14 cellular contexts compared by ENCODE assay signal in the genomic region with DNA sequence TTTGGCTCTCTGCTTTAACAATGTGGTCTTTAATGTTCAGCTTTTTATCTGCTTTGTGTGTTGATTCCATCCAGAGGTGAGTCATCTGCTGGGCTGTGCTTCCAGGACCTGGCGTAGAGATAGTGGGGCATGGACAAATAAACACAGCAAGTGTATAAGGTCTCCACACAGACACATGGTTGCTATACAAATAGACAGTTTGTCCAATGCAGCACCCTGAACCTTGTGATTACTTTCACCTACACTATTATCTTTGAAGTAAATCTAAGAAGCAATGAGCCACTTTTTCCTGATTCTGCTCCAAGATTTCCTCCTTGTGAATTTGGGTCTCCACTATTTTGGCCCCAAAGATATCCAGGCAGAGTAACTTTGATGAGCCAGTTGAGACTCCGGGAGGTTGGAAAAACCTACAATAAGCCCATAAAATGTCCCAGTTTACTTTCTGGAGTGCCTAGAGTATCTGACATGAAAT. TPM values are rescaled to one million over a fixed set of nuclear protein-coding genes. Genes with fewer than 3 reads are reported as not detected.
DNase-seq lines count a peak whose midpoint lies in the region; ATAC-seq and TF ChIP-seq lines count a peak whose summit lies in the region.
"Had no signal": no experiment of that assay in that cellular context is flagged by ENCODE, and none has a peak within 500 bp of the region (broad histone marks: within the 10 kb centered on the region; RNA-seq: fewer than 3 reads in every experiment).

No MANE protein-coding gene starts in this region.

- ATAC-seq in gastrocnemius medialis (peak; percentile 32 to 62), GM21737 (IDR thresholded peaks at IDR 0.05; ENCODE audit: unreplicated experiment) (no peak)
- ATAC-seq: stimulated activated naive CD8-positive, alpha-beta T cell treated with anti-CD3 and anti-CD28 coated beads, Interleukin-15, Interleukin-2, amounts not matched to agents 100 U/mL and 50 U/mL, for 24 hours had no signal

- H3K4me1 ChIP-seq in HEK293 (ENCODE audit: control insufficient read depth, insufficient read depth, low read length) (peaks cover 14% of the 10 kb centered on the region), adrenal gland (replicated peaks in 1 of 2) (peaks cover 3 to 27% of the 10 kb centered on the region in 2 donors), gastrocnemius medialis (peaks cover 45 to 88% of the 10 kb centered on the region in 2 donors)

- no peak for TF ChIP-seq CTCF in HEK293 (tag by site-specific recombination; IDR thresholded peaks at IDR 0.05)
- no peak for TF ChIP-seq CTCF in adrenal gland (IDR thresholded peaks at IDR 0.05)
- TF ChIP-seq CTCF in gastrocnemius medialis (IDR thresholded peaks at IDR 0.05 in 4 of 5, conservative IDR thresholded peaks at IDR 0.05 in 1 of 5) = no peak
- TF ChIP-seq CTCF in GM10248 (IDR thresholded peaks at IDR 0.05; ENCODE audit: control extremely low read depth, extremely low read depth, low read depth, missing control alignments) = no peak

- H3K27ac ChIP-seq in HEK293 (ENCODE audit: extremely low read depth, low read depth, low read length) (peak overlapping the region; percentile 19), adrenal gland (peak overlapping the region in 1 of 5 donors; percentile 21), gastrocnemius medialis (peak overlapping the region; percentile 84 to 99 (median 90))

- WGBS in adrenal gland, 4 donors = 52 to 62% (median 55%) methylated on average over 2 of the region's 2 CpGs

- H3K36me3 ChIP-seq in HEK293 (ENCODE audit: control insufficient read depth in 2 of 2, insufficient read depth in 1 of 2, low read length in 2 of 2) (no peaks in the 10 kb centered on the region), adrenal gland (replicated peaks in 1 of 2) (no peaks in the 10 kb centered on the region), gastrocnemius medialis (no peaks in the 10 kb centered on the region)

- TF ChIP-seq POLR2A in adrenal gland (IDR thresholded peaks at IDR 0.05) (no peak), gastrocnemius medialis (IDR thresholded peaks at IDR 0.05) (peak; percentile 36 to 57)

- H3K4me3 ChIP-seq in HEK293 (ENCODE audit: low read depth, low read length) = no peak overlapping the region
- no peak overlapping the region for H3K4me3 ChIP-seq in adrenal gland
- H3K4me3 ChIP-seq in gastrocnemius medialis = peak overlapping the region in 2 of 4 donors; percentile 37 to 45

- no peaks in the 10 kb centered on the region for H3K27me3 ChIP-seq in adrenal gland
- H3K27me3 ChIP-seq in gastrocnemius medialis = no peaks in the 10 kb centered on the region

- DNase-seq in adrenal gland = peak; percentile 33 to 67 (median 47)
- DNase-seq in hepatic stellate cell (ENCODE audit: low spot score) = peak; percentile 7
- DNase-seq in gastrocnemius medialis = peak; percentile 75 to 78
- DNase-seq in 8988T = no peak
- DNase-seq in middle frontal gyrus (ENCODE audit: extremely low spot score, low spot score) = no peak
- no peak for DNase-seq in GM10248 (ENCODE audit: extremely low spot score)
- DNase-seq: activated CD4-positive, alpha-beta T cell treated with anti-CD3 and anti-CD28 coated beads for 1 hour; activated gamma-delta T cell; hippocampal formation; NCI-H1694; RPMI8226; stimulated activated naive CD8-positive, alpha-beta T cell treated with anti-CD3 and anti-CD28 coated beads, Interleukin-15, Interleukin-2, amounts not matched to agents 100 U/mL and 50 U/mL, for 24 hours had no signal

- in situ Hi-C loops in gastrocnemius medialis (cut with MboI; ENCODE audit: low sequenced_read_pairs in 4 of 4) = loop anchor here in 2 of 4 donors (5.0 kb wide), 1 partner anchor 55 kb away; no protein-coding TSS in a partner anchor

- H3K9me3 ChIP-seq in HEK293 (ENCODE audit: control insufficient read depth, insufficient read depth, low read depth, low read length) = no peaks in the 10 kb centered on the region
- H3K9me3 ChIP-seq in adrenal gland (replicated peaks in 1 of 3) = no peaks in the 10 kb centered on the region
- H3K9me3 ChIP-seq in gastrocnemius medialis = no peaks in the 10 kb centered on the region

- CTCF ChIA-PET in HEK293 (lab: Yijun Ruan, JAX) = no interaction called here
- CTCF ChIA-PET in GM10248 (lab: Yijun Ruan, JAX) = no interaction called here

- POLR2A ChIA-PET in HEK293 (lab: Yijun Ruan, JAX) = no interaction called here
- POLR2A ChIA-PET in GM10248 (lab: Yijun Ruan, JAX) = no interaction called here

- intact Hi-C loops in adrenal gland (cut with DNase I) = no loop called here
- intact Hi-C loops in gastrocnemius medialis (cut with DNase I; ENCODE audit: low total_unique reads) = no loop called here

TF ChIP-seq in HEK293, 187 proteins besides CTCF, POLR2A, EP300 and RAD21 (continues in another document):
- peak; percentile 34; the same call in 1 of the 2 replicates for TF ChIP-seq TSHZ1 (tag by site-specific recombination; IDR thresholded peaks at IDR 0.05; ENCODE audit: borderline replicate concordance)
- TF ChIP-seq ZNF664 (tag by site-specific recombination; IDR thresholded peaks at IDR 0.05) = 0 out of 2 replicates have a peak, but pooled peaks have one; percentile 46
- TF ChIP-seq, protein P1, sequence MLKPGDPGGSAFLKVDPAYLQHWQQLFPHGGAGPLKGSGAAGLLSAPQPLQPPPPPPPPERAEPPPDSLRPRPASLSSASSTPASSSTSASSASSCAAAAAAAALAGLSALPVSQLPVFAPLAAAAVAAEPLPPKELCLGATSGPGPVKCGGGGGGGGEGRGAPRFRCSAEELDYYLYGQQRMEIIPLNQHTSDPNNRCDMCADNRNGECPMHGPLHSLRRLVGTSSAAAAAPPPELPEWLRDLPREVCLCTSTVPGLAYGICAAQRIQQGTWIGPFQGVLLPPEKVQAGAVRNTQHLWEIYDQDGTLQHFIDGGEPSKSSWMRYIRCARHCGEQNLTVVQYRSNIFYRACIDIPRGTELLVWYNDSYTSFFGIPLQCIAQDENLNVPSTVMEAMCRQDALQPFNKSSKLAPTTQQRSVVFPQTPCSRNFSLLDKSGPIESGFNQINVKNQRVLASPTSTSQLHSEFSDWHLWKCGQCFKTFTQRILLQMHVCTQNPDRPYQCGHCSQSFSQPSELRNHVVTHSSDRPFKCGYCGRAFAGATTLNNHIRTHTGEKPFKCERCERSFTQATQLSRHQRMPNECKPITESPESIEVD (tag by site-specific recombination; IDR thresholded peaks at IDR 0.05) = peak; percentile 32; the same call in 1 of the 2 replicates
- TF ChIP-seq ZNF221 (tag by site-specific recombination; IDR thresholded peaks at IDR 0.05; ENCODE audit: borderline replicate concordance) = no peak
- TF ChIP-seq ZNF561 (tag by site-specific recombination; IDR thresholded peaks at IDR 0.05; ENCODE audit: borderline replicate concordance) = 0 out of 2 replicates have a peak, but pooled peaks have one; percentile 19
- peak; percentile 46; the same call in 1 of the 2 replicates for TF ChIP-seq TCF7L2 (IDR thresholded peaks at IDR 0.05; ENCODE audit: borderline replicate concordance, low read depth, low read length)
- TF ChIP-seq ZNF311 (tag by site-specific recombination; IDR thresholded peaks at IDR 0.05; ENCODE audit: borderline replicate concordance) = no peak
- no peak for TF ChIP-seq HOXD13 (CRISPR knock-in tag; IDR thresholded peaks at IDR 0.05; ENCODE audit: borderline replicate concordance)
- 0 out of 2 replicates have a peak, but pooled peaks have one; percentile 19 for TF ChIP-seq ZXDB (tag by site-specific recombination; IDR thresholded peaks at IDR 0.05)
- peak; percentile 46 for TF ChIP-seq ZNF629 (tag by site-specific recombination; IDR thresholded peaks at IDR 0.05)
- TF ChIP-seq GLIS1 (tag by site-specific recombination; IDR thresholded peaks at IDR 0.05) = peak; percentile 95
- TF ChIP-seq ZNF843 (tag by site-specific recombination; IDR thresholded peaks at IDR 0.05) = peak; percentile 76
- TF ChIP-seq ZNF449 (tag by site-specific recombination; IDR thresholded peaks at IDR 0.05) = peak; percentile 78
- TF ChIP-seq ZNF155 (tag by site-specific recombination; IDR thresholded peaks at IDR 0.05) = no peak
- peak; percentile 81 for TF ChIP-seq SP7 (tag by site-specific recombination; IDR thresholded peaks at IDR 0.05)

RNA-seq across cellular contexts. Expression of gene PPARGC1A, which starts 12.1 kb away (rescaled TPM):
- total RNA-seq in adrenal gland = 10 to 100 TPM in 2 of 8 donors, 1 to 10 TPM in 6; 2.8 to 14.3 (median 7.1) TPM
- polyA plus RNA-seq in adrenal gland = 1 to 10 TPM; 1.6 to 3.2 (median 2.1) TPM
- total RNA-seq in gastrocnemius medialis = 10 to 100 TPM; 30.6 to 68.9 (median 52.3) TPM

Comparison
In these comparisons a context has a peak if more than half of its experiments do, and no peak if none do; other contexts are left out.
1. DNase-seq: peak in adrenal gland (7 of 7), hepatic stellate cell (single experiment) and gastrocnemius medialis (2 of 2); none in 8988T (single experiment), middle frontal gyrus (single experiment) and GM10248 (single experiment).
2. POLR2A ChIP-seq: peak in gastrocnemius medialis (2 of 2); none in adrenal gland (0 of 2).